Comparison of ENCODE assay signal across 15 cellular contexts in the genomic region with DNA sequence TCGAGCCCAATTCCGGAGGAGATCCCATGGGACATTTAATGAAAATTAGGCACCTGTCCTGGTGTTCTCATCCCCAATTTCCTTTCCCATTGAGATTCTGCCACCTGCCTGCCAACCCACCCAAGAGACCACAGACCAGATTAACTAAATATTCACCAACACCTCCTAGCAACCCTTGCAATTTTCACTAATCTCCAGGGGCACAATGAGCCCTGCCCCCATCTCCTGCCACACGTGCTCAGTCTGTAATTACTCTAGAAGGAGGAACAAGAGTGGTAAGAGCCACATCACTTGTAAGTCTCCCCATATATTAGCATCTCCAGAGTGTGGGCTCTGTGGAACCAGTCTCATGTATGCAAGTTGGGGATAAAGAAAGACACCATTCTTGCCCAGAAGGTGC. TPM values are rescaled to one million over a fixed set of nuclear protein-coding genes. Genes with fewer than 3 reads are reported as not detected.
A peak's percentile ranks its signal among the peaks of the same experiment; 100 is the strongest.
DNase-seq lines count a peak whose midpoint lies in the region; ATAC-seq and TF ChIP-seq lines count a peak whose summit lies in the region.
"Had no signal": no experiment of that assay in that cellular context is flagged by ENCODE, and none has a peak within 500 bp of the region (broad histone marks: within the 10 kb centered on the region; RNA-seq: fewer than 3 reads in every experiment).

No MANE protein-coding gene starts in this region.

- peaks cover 22% of the 10 kb centered on the region for H3K36me3 ChIP-seq in cardiac muscle cell
- peaks cover 36% of the 10 kb centered on the region for H3K36me3 ChIP-seq in OCI-LY7 (ENCODE audit: insufficient read depth, low read length)
- H3K36me3 ChIP-seq in hepatocyte (replicated peaks; ENCODE audit: insufficient read depth, low read depth): no peaks in the 10 kb centered on the region
- no peaks in the 10 kb centered on the region for H3K36me3 ChIP-seq in uterus

- H3K4me2 ChIP-seq in OCI-LY7 (ENCODE audit: low read length): peak overlapping the region; percentile 16
- peak overlapping the region; percentile 95 for H3K4me2 ChIP-seq in hepatocyte
- H3K4me2 ChIP-seq: SK-N-SH had no signal

- H3K27me3 ChIP-seq in cardiac muscle cell (no peaks in the 10 kb centered on the region), hepatocyte (no peaks in the 10 kb centered on the region), uterus (no peaks in the 10 kb centered on the region)

- no TSS peak for BruUV-seq in OCI-LY7 (replicated peaks; lab: Mats Ljungman, UMichigan)

- H3K9me2 ChIP-seq in OCI-LY7 (ENCODE audit: insufficient read depth, low read length) (no peaks in the 10 kb centered on the region), hepatocyte (replicated peaks; ENCODE audit: insufficient read depth) (no peaks in the 10 kb centered on the region)
- H3K9me2 ChIP-seq: SK-N-SH had no signal

- peaks cover 28% of the 10 kb centered on the region for H3K4me1 ChIP-seq in cardiac muscle cell (ENCODE audit: low read depth)
- peaks cover 72% of the 10 kb centered on the region for H3K4me1 ChIP-seq in OCI-LY7 (ENCODE audit: insufficient read depth, low read length, poor library complexity, severe bottlenecking)
- peaks cover 19% of the 10 kb centered on the region for H3K4me1 ChIP-seq in hepatocyte (ENCODE audit: insufficient read depth)
- H3K4me1 ChIP-seq in uterus: peaks cover 4 to 21% of the 10 kb centered on the region in 2 donors

- no peak overlapping the region for H2AFZ ChIP-seq in OCI-LY7 (ENCODE audit: low read length)
- no peak overlapping the region for H2AFZ ChIP-seq in hepatocyte

- CTCF ChIA-PET in OCI-LY7 (lab: Charles Lee; ENCODE audit: unreplicated experiment): no interaction called here

- H3K4me3 ChIP-seq in cardiac muscle cell (no peak overlapping the region), OCI-LY7 (ENCODE audit: low read depth, low read length, poor library complexity, severe bottlenecking) (no peak overlapping the region), hepatocyte (no peak overlapping the region), uterus (no peak overlapping the region)

- TF ChIP-seq POLR2A in uterus (IDR thresholded peaks at IDR 0.05): no peak

- peaks cover 26% of the 10 kb centered on the region for H4K20me1 ChIP-seq in OCI-LY7 (ENCODE audit: insufficient read depth, low read length)
- H4K20me1 ChIP-seq in hepatocyte (ENCODE audit: insufficient read depth, poor library complexity, severe bottlenecking): peaks cover 64% of the 10 kb centered on the region

- POLR2A ChIA-PET in OCI-LY7 (lab: Charles Lee): no interaction called here

- ATAC-seq in Right ventricle myocardium inferior: no peak
- no peak for ATAC-seq in GM21528 (IDR thresholded peaks at IDR 0.05; ENCODE audit: low FRiP score, unreplicated experiment)
- ATAC-seq: HCT116 had no signal

- H3K79me2 ChIP-seq in OCI-LY7 (ENCODE audit: insufficient read depth, low read depth, low read length) (peaks cover 46% of the 10 kb centered on the region; the same call in 1 of the 2 replicates), hepatocyte (peaks cover 88% of the 10 kb centered on the region)

- no peaks in the 10 kb centered on the region for H3K9me3 ChIP-seq in cardiac muscle cell (ENCODE audit: low read depth)
- no peaks in the 10 kb centered on the region for H3K9me3 ChIP-seq in OCI-LY7 (ENCODE audit: low read length)
- H3K9me3 ChIP-seq in hepatocyte (ENCODE audit: low read depth): no peaks in the 10 kb centered on the region
- no peaks in the 10 kb centered on the region for H3K9me3 ChIP-seq in uterus
- H3K9me3 ChIP-seq: SK-N-SH had no signal

- H3K27ac ChIP-seq in cardiac muscle cell: peak overlapping the region; percentile 98
- no peak overlapping the region for H3K27ac ChIP-seq in OCI-LY7 (ENCODE audit: low read depth, low read length, poor library complexity, severe bottlenecking)
- H3K27ac ChIP-seq in hepatocyte: no peak overlapping the region
- peak overlapping the region; percentile 7 to 16 for H3K27ac ChIP-seq in uterus

- no peak for DNase-seq in cardiac muscle cell (ENCODE audit: low read depth in 1 of 2, low spot score in 1 of 2)
- DNase-seq in Right ventricle myocardium inferior (ENCODE audit: missing footprints): no peak
- no peak for DNase-seq in OCI-LY7 (ENCODE audit: low spot score)
- no peak for DNase-seq in hepatocyte (ENCODE audit: low spot score)
- no peak for DNase-seq in uterus
- DNase-seq in SKM-1 treated with dmso at 0.1 percent for 144 hours (lab: John Stamatoyannopoulos, UW; ENCODE audit: unreplicated experiment): no peak
- DNase-seq in cerebellar nuclear complex (lab: John Stamatoyannopoulos, UW): no peak
- DNase-seq: activated T-cell treated with anti-CD3 and anti-CD28 coated beads, Interleukin-2, amount 50 U/mL, for 1 hour; DMS153; effector CD8-positive, alpha-beta T cell; occipital lobe; SK-N-SH; small intestine had no signal

- intact Hi-C loops in Right ventricle myocardium inferior (cut with DNase I): no loop called here
- intact Hi-C loops in OCI-LY7 (cut with micrococcal nuclease; ENCODE audit: unreplicated experiment): no loop called here
- intact Hi-C loops in uterus (cut with DNase I; ENCODE audit: low total_unique reads): no loop called here

- WGBS in hepatocyte (ENCODE audit: low lambda C conversion rate, missing lambda C conversion rate): 82% methylated on average over 3 of the region's 3 CpGs

- TF ChIP-seq CTCF in cardiac muscle cell (IDR thresholded peaks at IDR 0.05; ENCODE audit: low read depth, low read length): no peak
- no peak for TF ChIP-seq CTCF in OCI-LY7 (conservative IDR thresholded peaks at IDR 0.05; ENCODE audit: low read length)
- no peak for TF ChIP-seq CTCF in hepatocyte (IDR thresholded peaks at IDR 0.05; ENCODE audit: poor library complexity)
- no peak for TF ChIP-seq CTCF in uterus (IDR thresholded peaks at IDR 0.05)

RNA-seq across cellular contexts. Expression of gene IL18BP, which starts 38.0 kb away (rescaled TPM):
- 3.5 and 7.3 TPM in 2 replicates for total RNA-seq in cardiac muscle cell
- polyA plus RNA-seq in cardiac muscle cell: 1.2 and 2.8 TPM in 2 replicates
- 5.1 TPM for total RNA-seq in Right ventricle myocardium inferior
- 4.2 and 5.7 TPM in 2 replicates for total RNA-seq in OCI-LY7 (2014; rRNA removed; shearing (Covaris generic))
- 10.3 and 12.4 TPM in 2 replicates for total RNA-seq in OCI-LY7 (2022)
- 2.4 and 2.8 TPM in 2 replicates for total RNA-seq in hepatocyte
- polyA plus RNA-seq in hepatocyte: 2.2 and 2.6 TPM in 2 replicates
- 10 to 100 TPM in 2 of 4 donors, 1 to 10 TPM in 2; 7.3 to 24.6 (median 10.5) TPM for total RNA-seq in uterus

RNA-seq across cellular contexts. Expression of gene NUMA1, which starts 43.7 kb away (rescaled TPM):
- 189 and 417 TPM in 2 replicates for total RNA-seq in cardiac muscle cell
- polyA plus RNA-seq in cardiac muscle cell: 119 and 161 TPM in 2 replicates
- total RNA-seq in Right ventricle myocardium inferior: 81.3 TPM
- total RNA-seq in OCI-LY7 (2014; rRNA removed; shearing (Covaris generic)): 159 and 160 TPM in 2 replicates
- 148 and 172 TPM in 2 replicates for total RNA-seq in OCI-LY7 (2022)
- total RNA-seq in hepatocyte: 129 and 140 TPM in 2 replicates
- 103 and 116 TPM in 2 replicates for polyA plus RNA-seq in hepatocyte
- total RNA-seq in uterus: 100 to 1,000 TPM; 159 to 365 (median 303) TPM

RNA-seq across cellular contexts. Expression of gene LRRC51, which starts 44.0 kb away (rescaled TPM):
- total RNA-seq in cardiac muscle cell: 4.3 and 5.4 TPM in 2 replicates
- 5.6 and 7.3 TPM in 2 replicates for polyA plus RNA-seq in cardiac muscle cell
- total RNA-seq in Right ventricle myocardium inferior: 3.7 TPM
- total RNA-seq in OCI-LY7 (2014; rRNA removed; shearing (Covaris generic)): 15.3 and 21.1 TPM in 2 replicates
- total RNA-seq in OCI-LY7 (2022): 9.9 and 10.8 TPM in 2 replicates
- total RNA-seq in hepatocyte: 2.1 and 4.5 TPM in 2 replicates
- polyA plus RNA-seq in hepatocyte: 3.7 and 7.8 TPM in 2 replicates
- 10 to 100 TPM in 1 of 4 donors, 1 to 10 TPM in 2, not detected in 1; 3.8 to 10.2 (median 9.6) TPM for total RNA-seq in uterus

Comparison
In these comparisons a context has a peak if more than half of its experiments do, and no peak if none do; other contexts are left out.
1. H3K27ac ChIP-seq: peak in cardiac muscle cell (single experiment) and uterus (2 of 2); none in OCI-LY7 (single experiment) and hepatocyte (single experiment).